ENCODE assay signal across 20 cellular contexts in genomic region chr9:93077811-93078210, GRCh38. TPM values are rescaled to one million over a fixed set of nuclear protein-coding genes. Genes with fewer than 3 reads are reported as not detected.
"Had no signal": no experiment of that assay in that cellular context is flagged by ENCODE, and none has a peak within 500 bp of the region (broad histone marks: within the 10 kb centered on the region; RNA-seq: fewer than 3 reads in every experiment).

No MANE protein-coding gene starts in this region.

- H3K36me3 ChIP-seq: right lobe of liver had no signal

- ATAC-seq: activated CD4-positive, CD25-positive, alpha-beta regulatory T cell treated with anti-CD3 and anti-CD28 coated beads, Interleukin-2, amount 50 U/mL, for 24 hours; activated CD8-positive, alpha-beta memory T cell treated with anti-CD3 and anti-CD28 coated beads, Interleukin-2, amount 10 ng/mL, durations not matched to agents 7 days and 5 days; left lung; right lobe of liver; stimulated activated effector memory CD8-positive, alpha-beta T cell treated with anti-CD3 and anti-CD28 coated beads, Interleukin-12 subunit alpha, Interleukin-12 subunit beta, amount 100 ng/mL, for 72 hours had no signal

- H3K27me3 Mint-ChIP-seq: activated CD8-positive, alpha-beta memory T cell treated with anti-CD3 and anti-CD28 coated beads, Interleukin-2, amount 10 ng/mL, durations not matched to agents 7 days and 5 days; central memory CD8-positive, alpha-beta T cell; type B pancreatic cell had no signal

- H3K9me3 Mint-ChIP-seq: central memory CD8-positive, alpha-beta T cell; natural killer cell; stimulated activated effector memory CD8-positive, alpha-beta T cell treated with anti-CD3 and anti-CD28 coated beads, Interleukin-12 subunit alpha, Interleukin-12 subunit beta, amount 100 ng/mL, for 72 hours; type B pancreatic cell had no signal

- H3K9me3 ChIP-seq: ascending aorta, left lung, right lobe of liver, SK-N-SH, testis had no signal

- DNase-seq: activated CD4-positive, alpha-beta T cell treated with anti-CD3 and anti-CD28 coated beads, Interleukin-2, amount 50 U/mL, for 48 hours; activated CD8-positive, alpha-beta memory T cell treated with anti-CD3 and anti-CD28 coated beads, Interleukin-2, amount 10 ng/mL, durations not matched to agents 7 days and 5 days; activated gamma-delta T cell; head of caudate nucleus; mammary epithelial cell; natural killer cell; SHP77 treated with DMSO at 0.1 percent for 48 hours; SK-N-SH; small intestine; stimulated activated CD4-positive, alpha-beta T cell treated with anti-CD3 and anti-CD28 coated beads, Interleukin-4, amount 100 ng/mL, for 24 hours; testis had no signal

- H3K4me3 Mint-ChIP-seq: activated CD8-positive, alpha-beta memory T cell treated with anti-CD3 and anti-CD28 coated beads, Interleukin-2, amount 10 ng/mL, durations not matched to agents 7 days and 5 days; central memory CD8-positive, alpha-beta T cell; natural killer cell; stimulated activated effector memory CD8-positive, alpha-beta T cell treated with anti-CD3 and anti-CD28 coated beads, Interleukin-12 subunit alpha, Interleukin-12 subunit beta, amount 100 ng/mL, for 72 hours; type B pancreatic cell had no signal

- H3K4me3 ChIP-seq: ascending aorta, coronary artery, left lung, right lobe of liver, testis had no signal

- H3K27ac Mint-ChIP-seq: natural killer cell, type B pancreatic cell had no signal

- H3K27ac ChIP-seq: ascending aorta, coronary artery, left lung, parathyroid adenoma, right lobe of liver, testis had no signal

- H3K36me3 Mint-ChIP-seq: natural killer cell, type B pancreatic cell had no signal

- H3K4me1 ChIP-seq: parathyroid adenoma had no signal

- H3K27me3 ChIP-seq: ascending aorta, left lung, right lobe of liver, testis had no signal

- H3K4me1 Mint-ChIP-seq: natural killer cell; stimulated activated effector memory CD8-positive, alpha-beta T cell treated with anti-CD3 and anti-CD28 coated beads, Interleukin-12 subunit alpha, Interleukin-12 subunit beta, amount 100 ng/mL, for 72 hours had no signal

RNA-seq across cellular contexts. Expression of gene SUSD3, which starts 19.3 kb away (rescaled TPM):
- total RNA-seq: ascending aorta had no signal
